ENCODE assay signal across 28 cellular contexts in the genomic region with DNA sequence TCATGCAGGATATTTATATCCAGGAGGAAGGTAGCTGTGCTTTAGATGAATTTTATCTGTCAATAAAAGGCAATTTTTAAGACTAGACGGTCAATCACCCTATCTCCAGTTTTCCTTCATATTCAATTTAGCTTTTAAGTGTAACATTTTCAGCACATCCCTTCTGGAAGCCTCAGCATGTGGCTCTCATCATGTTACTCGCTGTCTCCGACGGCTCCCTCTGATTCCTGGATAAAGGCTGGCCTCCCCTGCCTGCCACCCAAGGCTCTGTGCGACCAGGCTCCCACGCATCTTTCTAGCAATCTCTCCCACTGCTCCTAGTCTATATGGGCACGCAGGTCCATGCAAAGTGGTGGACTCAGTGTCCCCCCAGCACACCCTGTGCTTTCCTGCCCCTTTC.
"Had no signal": no experiment of that assay in that cellular context is flagged by ENCODE, and none has a peak within 500 bp of the region (broad histone marks: within the 10 kb centered on the region; RNA-seq: fewer than 3 reads in every experiment).

No MANE protein-coding gene starts in this region.

- H3K4me3 ChIP-seq: pancreas, psoas muscle, right atrium auricular region, right lobe of liver, sigmoid colon, stomach, thoracic aorta, thyroid gland, tibial nerve, upper lobe of left lung, vagina had no signal

- H3K36me3 ChIP-seq: neutrophil, thoracic aorta, thyroid gland had no signal

- H3K36me3 Mint-ChIP-seq: naive B cell; naive thymus-derived CD8-positive, alpha-beta T cell; natural killer cell treated with Interleukin-12 subunit alpha and Interleukin-12 subunit beta and Interleukin-15 and Interleukin-18, amount 100 ng/mL, for 72 hours; stimulated activated effector memory CD8-positive, alpha-beta T cell treated with anti-CD3 and anti-CD28 coated beads, Interleukin-12 subunit alpha, Interleukin-12 subunit beta, amount 100 ng/mL, for 72 hours; stimulated activated naive B cell treated with anti-CD40 and anti-IgM and Interleukin-4, amounts not matched to agents 10 μg/mL and 1 μg/mL and 100 μg/mL, for 72 hours had no signal

- H3K4me1 ChIP-seq: psoas muscle, right atrium auricular region, thyroid gland, vagina had no signal

- FAIRE-seq: pancreas, small intestine, urothelium cell line had no signal

- H3K9me3 ChIP-seq: neutrophil, pancreas, psoas muscle, right atrium auricular region, right lobe of liver, sigmoid colon, stomach, thoracic aorta, thyroid gland, tibial nerve, upper lobe of left lung, vagina had no signal

- H3K4me1 Mint-ChIP-seq: naive B cell; naive thymus-derived CD8-positive, alpha-beta T cell; stimulated activated effector memory CD8-positive, alpha-beta T cell treated with anti-CD3 and anti-CD28 coated beads, Interleukin-12 subunit alpha, Interleukin-12 subunit beta, amount 100 ng/mL, for 72 hours; stimulated activated naive B cell treated with anti-CD40 and anti-IgM and Interleukin-4, amounts not matched to agents 10 μg/mL and 1 μg/mL and 100 μg/mL, for 72 hours had no signal

- H3K27me3 ChIP-seq: pancreas, right atrium auricular region, right lobe of liver, sigmoid colon, stomach, thyroid gland, tibial nerve, upper lobe of left lung, vagina had no signal

- H3K4me3 Mint-ChIP-seq: naive thymus-derived CD8-positive, alpha-beta T cell; natural killer cell treated with Interleukin-12 subunit alpha and Interleukin-12 subunit beta and Interleukin-15 and Interleukin-18, amount 100 ng/mL, for 72 hours; neural crest cell; stimulated activated effector memory CD8-positive, alpha-beta T cell treated with anti-CD3 and anti-CD28 coated beads, Interleukin-12 subunit alpha, Interleukin-12 subunit beta, amount 100 ng/mL, for 72 hours; stimulated activated naive B cell treated with anti-CD40 and anti-IgM and Interleukin-4, amounts not matched to agents 10 μg/mL and 1 μg/mL and 100 μg/mL, for 72 hours; stimulated activated naive CD8-positive, alpha-beta T cell treated with anti-CD3 and anti-CD28 coated beads, Interleukin-15, Interleukin-2, amounts not matched to agents 100 ng/mL and 50 ng/mL, for 24 hours had no signal

- H3K27ac Mint-ChIP-seq: naive B cell; naive thymus-derived CD8-positive, alpha-beta T cell; natural killer cell treated with Interleukin-12 subunit alpha and Interleukin-12 subunit beta and Interleukin-15 and Interleukin-18, amount 100 ng/mL, for 72 hours; stimulated activated effector memory CD8-positive, alpha-beta T cell treated with anti-CD3 and anti-CD28 coated beads, Interleukin-12 subunit alpha, Interleukin-12 subunit beta, amount 100 ng/mL, for 72 hours; stimulated activated naive B cell treated with anti-CD40 and anti-IgM and Interleukin-4, amounts not matched to agents 10 μg/mL and 1 μg/mL and 100 μg/mL, for 72 hours had no signal

- H3K9me3 Mint-ChIP-seq: naive B cell; naive thymus-derived CD8-positive, alpha-beta T cell; natural killer cell treated with Interleukin-12 subunit alpha and Interleukin-12 subunit beta and Interleukin-15 and Interleukin-18, amount 100 ng/mL, for 72 hours; neural crest cell; stimulated activated effector memory CD8-positive, alpha-beta T cell treated with anti-CD3 and anti-CD28 coated beads, Interleukin-12 subunit alpha, Interleukin-12 subunit beta, amount 100 ng/mL, for 72 hours; stimulated activated naive B cell treated with anti-CD40 and anti-IgM and Interleukin-4, amounts not matched to agents 10 μg/mL and 1 μg/mL and 100 μg/mL, for 72 hours; stimulated activated naive CD8-positive, alpha-beta T cell treated with anti-CD3 and anti-CD28 coated beads, Interleukin-15, Interleukin-2, amounts not matched to agents 100 ng/mL and 50 ng/mL, for 24 hours had no signal

- DNase-seq: naive B cell; naive thymus-derived CD8-positive, alpha-beta T cell; nucleus accumbens; pancreas; psoas muscle; right lobe of liver; sigmoid colon; small intestine; stimulated activated CD4-positive, alpha-beta T cell treated with anti-CD3 and anti-CD28 coated beads, Interleukin-15, amount 100 ng/mL, for 24 hours; stimulated activated CD4-positive, alpha-beta T cell treated with anti-CD3 and anti-CD28 coated beads, Interleukin-2, amount 100 ng/mL, for 24 hours; stimulated activated CD4-positive, alpha-beta T cell treated with anti-CD3 and anti-CD28 coated beads, Interleukin-2, amount 100 ng/mL, for 48 hours; stimulated activated CD4-positive, alpha-beta T cell treated with anti-CD3 and anti-CD28 coated beads, Interleukin-4, amount 100 ng/mL, for 24 hours; stimulated activated naive B cell treated with anti-CD40 and anti-IgM and Interleukin-4, amounts not matched to agents 10 μg/mL and 1 μg/mL and 100 μg/mL, for 72 hours; stimulated activated naive CD4-positive, alpha-beta T cell treated with Interleukin-2 at 50 U/mL for 16 hours; stomach; thyroid gland; trophoblast cell had no signal

- H3K27ac ChIP-seq: neutrophil, pancreas, psoas muscle, right atrium auricular region, right lobe of liver, sigmoid colon, stomach, thoracic aorta, thyroid gland, tibial nerve, upper lobe of left lung, vagina had no signal

- ATAC-seq: naive thymus-derived CD8-positive, alpha-beta T cell; natural killer cell treated with Interleukin-12 subunit alpha and Interleukin-12 subunit beta and Interleukin-15 and Interleukin-18, amount 100 ng/mL, for 72 hours; pancreas; psoas muscle; right lobe of liver; stimulated activated effector memory CD8-positive, alpha-beta T cell treated with anti-CD3 and anti-CD28 coated beads, Interleukin-12 subunit alpha, Interleukin-12 subunit beta, amount 100 ng/mL, for 72 hours; stimulated activated naive B cell treated with anti-CD40 and anti-IgM and Interleukin-4, amounts not matched to agents 10 μg/mL and 1 μg/mL and 100 μg/mL, for 72 hours had no signal
